1 cellular context compared by ENCODE assay signal in the genomic region with DNA sequence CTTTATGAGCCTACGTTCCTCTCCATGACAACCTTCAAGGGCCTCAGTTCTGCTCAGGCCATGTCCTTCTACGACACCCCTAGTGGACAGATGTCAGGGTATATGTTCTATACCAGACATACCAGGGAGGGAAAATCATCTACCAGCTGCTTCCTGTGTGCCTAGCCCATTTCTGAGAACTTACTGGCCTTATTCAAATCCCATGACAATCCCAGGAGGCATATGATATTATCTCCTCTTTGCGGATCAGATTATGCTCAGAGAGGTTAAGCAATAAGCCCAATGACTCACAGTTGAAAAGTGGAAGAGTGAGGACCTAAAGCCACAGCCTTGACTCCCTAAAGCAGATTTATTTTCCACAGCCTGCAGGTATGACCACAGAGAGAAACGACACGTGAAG.
TF ChIP-seq lines count a peak whose summit lies in the region.

No MANE protein-coding gene starts in this region.

TF ChIP-seq in WTC11, 78 proteins besides CTCF, POLR2A, EP300 and RAD21 (continued from another document):
- no peak for TF ChIP-seq IRF1 (CRISPR knock-in tag; IDR thresholded peaks at IDR 0.05)
- no peak for TF ChIP-seq ZNF219 (CRISPR knock-in tag; IDR thresholded peaks at IDR 0.05; ENCODE audit: borderline replicate concordance)
- TF ChIP-seq, protein P1, sequence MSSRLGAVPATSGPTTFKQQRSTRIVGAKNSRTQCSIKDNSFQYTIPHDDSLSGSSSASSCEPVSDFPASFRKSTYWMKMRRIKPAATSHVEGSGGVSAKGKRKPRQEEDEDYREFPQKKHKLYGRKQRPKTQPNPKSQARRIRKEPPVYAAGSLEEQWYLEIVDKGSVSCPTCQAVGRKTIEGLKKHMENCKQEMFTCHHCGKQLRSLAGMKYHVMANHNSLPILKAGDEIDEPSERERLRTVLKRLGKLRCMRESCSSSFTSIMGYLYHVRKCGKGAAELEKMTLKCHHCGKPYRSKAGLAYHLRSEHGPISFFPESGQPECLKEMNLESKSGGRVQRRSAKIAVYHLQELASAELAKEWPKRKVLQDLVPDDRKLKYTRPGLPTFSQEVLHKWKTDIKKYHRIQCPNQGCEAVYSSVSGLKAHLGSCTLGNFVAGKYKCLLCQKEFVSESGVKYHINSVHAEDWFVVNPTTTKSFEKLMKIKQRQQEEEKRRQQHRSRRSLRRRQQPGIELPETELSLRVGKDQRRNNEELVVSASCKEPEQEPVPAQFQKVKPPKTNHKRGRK (CRISPR knock-in tag; IDR thresholded peaks at IDR 0.05; ENCODE audit: borderline replicate concordance): no peak
- TF ChIP-seq ERG (CRISPR knock-in tag; IDR thresholded peaks at IDR 0.05): no peak
- TF ChIP-seq ZNF121 (CRISPR knock-in tag; IDR thresholded peaks at IDR 0.05): no peak
